In the genomic region with DNA sequence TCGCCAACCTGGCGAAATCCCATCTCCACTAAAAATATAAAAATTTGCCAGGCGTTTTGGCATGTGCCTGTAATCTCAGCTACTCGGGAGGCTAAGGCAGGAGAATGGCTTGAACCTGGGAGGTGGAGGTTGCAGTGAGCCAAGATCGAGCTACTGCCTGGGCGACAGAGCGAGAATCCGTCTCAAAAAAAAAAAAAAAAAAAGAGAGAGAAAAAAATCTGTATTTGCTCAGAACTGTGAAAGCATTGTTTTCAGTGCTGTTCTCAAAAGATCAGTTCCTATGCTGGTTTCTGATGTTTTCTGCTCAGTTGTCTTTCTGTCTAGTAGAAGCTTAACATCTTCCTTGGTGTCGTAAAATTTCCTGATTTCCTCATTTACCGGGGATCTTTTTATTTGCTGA, we compare ENCODE assay signal across 1 cellular context.
TF ChIP-seq lines count a peak whose summit lies in the region.

No MANE protein-coding gene starts in this region.

TF ChIP-seq in H1, 55 proteins besides CTCF, POLR2A, EP300 and RAD21:
- no peak for TF ChIP-seq RBBP5 (IDR thresholded peaks at IDR 0.05; ENCODE audit: borderline replicate concordance, low read depth, low read length)
- TF ChIP-seq EZH2 (IDR thresholded peaks at IDR 0.05; ENCODE audit: low read depth, low read length, severe bottlenecking), result no peak
- TF ChIP-seq NANOG (IDR thresholded peaks at IDR 0.05; ENCODE audit: insufficient read depth, low read depth, low read length, poor library complexity, severe bottlenecking), result no peak
- no peak for TF ChIP-seq CBX5 (IDR thresholded peaks at IDR 0.05; ENCODE audit: low read depth, low read length)
- no peak for TF ChIP-seq RXRA (IDR thresholded peaks at IDR 0.05; ENCODE audit: insufficient read depth, low read depth, low read length)
- TF ChIP-seq, protein P1, sequence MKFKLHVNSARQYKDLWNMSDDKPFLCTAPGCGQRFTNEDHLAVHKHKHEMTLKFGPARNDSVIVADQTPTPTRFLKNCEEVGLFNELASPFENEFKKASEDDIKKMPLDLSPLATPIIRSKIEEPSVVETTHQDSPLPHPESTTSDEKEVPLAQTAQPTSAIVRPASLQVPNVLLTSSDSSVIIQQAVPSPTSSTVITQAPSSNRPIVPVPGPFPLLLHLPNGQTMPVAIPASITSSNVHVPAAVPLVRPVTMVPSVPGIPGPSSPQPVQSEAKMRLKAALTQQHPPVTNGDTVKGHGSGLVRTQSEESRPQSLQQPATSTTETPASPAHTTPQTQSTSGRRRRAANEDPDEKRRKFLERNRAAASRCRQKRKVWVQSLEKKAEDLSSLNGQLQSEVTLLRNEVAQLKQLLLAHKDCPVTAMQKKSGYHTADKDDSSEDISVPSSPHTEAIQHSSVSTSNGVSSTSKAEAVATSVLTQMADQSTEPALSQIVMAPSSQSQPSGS (IDR thresholded peaks at IDR 0.05; ENCODE audit: low read length), result no peak
- no peak for TF ChIP-seq GABPA (IDR thresholded peaks at IDR 0.05; ENCODE audit: borderline replicate concordance, insufficient read depth, low read length)
- no peak for TF ChIP-seq TAF7 (optimal IDR thresholded peaks at IDR 0.05; ENCODE audit: borderline replicate concordance, low read depth, low read length)
- TF ChIP-seq, protein P2, sequence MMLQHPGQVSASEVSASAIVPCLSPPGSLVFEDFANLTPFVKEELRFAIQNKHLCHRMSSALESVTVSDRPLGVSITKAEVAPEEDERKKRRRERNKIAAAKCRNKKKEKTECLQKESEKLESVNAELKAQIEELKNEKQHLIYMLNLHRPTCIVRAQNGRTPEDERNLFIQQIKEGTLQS (IDR thresholded peaks at IDR 0.05; ENCODE audit: insufficient read depth, low read depth, low read length), result no peak
- no peak for TF ChIP-seq CEBPB (IDR thresholded peaks at IDR 0.05; ENCODE audit: low read depth, low read length)
- no peak for TF ChIP-seq SUZ12 (IDR thresholded peaks at IDR 0.05; ENCODE audit: low read length)
- TF ChIP-seq CHD1 (IDR thresholded peaks at IDR 0.05; ENCODE audit: low read depth, low read length), result no peak
- no peak for TF ChIP-seq SIN3A (conservative IDR thresholded peaks at IDR 0.05 in 1 of 2, IDR thresholded peaks at IDR 0.05 in 1 of 2; ENCODE audit: low read depth in 1 of 2, low read length in 2 of 2)
- TF ChIP-seq TAF1 (IDR thresholded peaks at IDR 0.05; ENCODE audit: low read depth, low read length), result no peak
- no peak for TF ChIP-seq YY1 (IDR thresholded peaks at IDR 0.05; ENCODE audit: low read depth, low read length)
- TF ChIP-seq HDAC6 (IDR thresholded peaks at IDR 0.05; ENCODE audit: low read depth, low read length), result no peak
- TF ChIP-seq JUND (IDR thresholded peaks at IDR 0.05; ENCODE audit: low read length), result no peak
- no peak for TF ChIP-seq HDAC2 (IDR thresholded peaks at IDR 0.05; ENCODE audit: borderline replicate concordance in 1 of 2, low read depth in 2 of 2, low read length in 2 of 2)
